Comparison of ENCODE assay signal across 8 cellular contexts in the genomic region with DNA sequence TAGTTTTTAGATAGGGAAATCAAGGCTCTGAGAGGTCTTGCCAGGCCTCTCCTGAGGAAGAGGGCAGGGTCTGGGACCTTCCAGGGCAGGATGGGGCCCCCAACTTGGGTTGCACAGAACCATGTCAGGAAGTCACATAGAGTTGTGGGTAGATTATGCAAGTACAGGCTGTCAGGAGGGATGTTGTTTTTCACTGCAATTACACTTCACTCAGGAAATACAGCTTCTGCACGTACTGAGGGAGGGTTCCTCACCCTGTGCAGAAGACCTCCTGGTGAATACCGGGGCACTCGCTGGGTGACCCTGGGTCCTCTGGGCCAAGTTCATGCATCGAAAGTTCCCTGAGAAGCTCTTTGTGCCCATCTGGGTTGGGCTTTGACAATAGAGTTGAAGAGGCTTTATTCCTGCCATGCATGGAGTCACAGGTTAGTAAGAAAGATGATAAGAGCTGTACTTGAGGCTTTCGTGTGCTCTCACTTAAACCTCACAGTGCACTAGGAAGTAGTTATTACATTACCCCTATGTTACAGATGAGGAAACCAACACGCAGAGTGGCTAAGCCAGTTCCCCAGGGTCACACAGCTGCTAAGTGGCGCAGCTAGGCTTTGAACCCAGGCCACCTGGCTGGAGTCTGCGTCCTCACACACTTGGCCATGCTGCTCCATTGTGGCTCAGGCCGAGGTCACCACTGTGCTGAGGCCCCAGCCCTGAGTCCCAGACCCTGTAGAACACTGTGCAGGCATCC. TPM values are rescaled to one million over a fixed set of nuclear protein-coding genes. Genes with fewer than 3 reads are reported as not detected.
DNase-seq lines count a peak whose midpoint lies in the region; ATAC-seq and TF ChIP-seq lines count a peak whose summit lies in the region.

No MANE protein-coding gene starts in this region.

- peaks cover 94% of the 10 kb centered on the region for H3K4me1 Mint-ChIP-seq in CD14-positive monocyte
- H3K4me1 Mint-ChIP-seq in activated T-helper 2 cell treated with anti-CD3 and anti-CD28 coated beads, Interferon-gamma antibody, Interleukin-2, Interleukin-4, amounts not matched to agents 10 μg/mL and 5 μg/mL and 100 μg/mL, durations not matched to agents 14 hours and 24 hours and 36 hours (ENCODE audit: low read depth): peaks cover 74% of the 10 kb centered on the region
- peaks cover 68% of the 10 kb centered on the region for H3K4me1 Mint-ChIP-seq in memory B cell

- intact Hi-C loops in CD14-positive monocyte (cut with micrococcal nuclease): no loop called here
- intact Hi-C loops in activated T-helper 2 cell treated with anti-CD3 and anti-CD28 coated beads, Interferon-gamma antibody, Interleukin-2, Interleukin-4, amounts not matched to agents 10 μg/mL and 5 μg/mL and 100 μg/mL, durations not matched to agents 14 hours and 24 hours and 36 hours (cut with micrococcal nuclease): no loop called here

- H3K36me3 Mint-ChIP-seq in CD14-positive monocyte (peaks cover 21 to 25% of the 10 kb centered on the region in 2 donors), memory B cell (peaks cover 2% of the 10 kb centered on the region)
- peaks cover 17% of the 10 kb centered on the region for H3K36me3 Mint-ChIP-seq in activated T-helper 2 cell treated with anti-CD3 and anti-CD28 coated beads, Interferon-gamma antibody, Interleukin-2, Interleukin-4, amounts not matched to agents 10 μg/mL and 5 μg/mL and 100 μg/mL, durations not matched to agents 14 hours and 24 hours and 36 hours (ENCODE audit: low read depth)

- no peak for ATAC-seq in memory B cell (ENCODE audit: low read depth)
- ATAC-seq in GM19395 (IDR thresholded peaks at IDR 0.05; ENCODE audit: unreplicated experiment): no peak

- DNase-seq in CD14-positive monocyte (ENCODE audit: low spot score): no peak
- peak; percentile 59 for DNase-seq in Jurkat, Clone E6-1 (ENCODE audit: low read depth, low spot score)
- no peak for DNase-seq in activated T-helper 2 cell treated with anti-CD3 and anti-CD28 coated beads, Interferon-gamma antibody, Interleukin-2, Interleukin-4, amounts not matched to agents 10 μg/mL and 5 μg/mL and 100 μg/mL, durations not matched to agents 14 hours and 24 hours and 36 hours (ENCODE audit: low spot score)
- no peak for DNase-seq in memory B cell (ENCODE audit: low spot score in 2 of 2)
- DNase-seq in activated gamma-delta T cell (lab: John Stamatoyannopoulos, UW): no peak
- DNase-seq in suprapubic skin (ENCODE audit: low spot score in 2 of 2): no peak
- DNase-seq in NCI-H2029 treated with DMSO at 0.1 percent for 48 hours (lab: John Stamatoyannopoulos, UW): no peak

- peak overlapping the region; percentile 99 to 100 (median 100) for H3K27ac Mint-ChIP-seq in CD14-positive monocyte
- H3K27ac Mint-ChIP-seq in activated T-helper 2 cell treated with anti-CD3 and anti-CD28 coated beads, Interferon-gamma antibody, Interleukin-2, Interleukin-4, amounts not matched to agents 10 μg/mL and 5 μg/mL and 100 μg/mL, durations not matched to agents 14 hours and 24 hours and 36 hours: peak overlapping the region; percentile 96
- peak overlapping the region; percentile 85 for H3K27ac Mint-ChIP-seq in memory B cell

- H3K27me3 ChIP-seq in suprapubic skin: no peaks in the 10 kb centered on the region

- peaks cover 26% of the 10 kb centered on the region for H3K4me1 ChIP-seq in suprapubic skin

- TF ChIP-seq CTCF in CD14-positive monocyte (IDR thresholded peaks at IDR 0.05): no peak
- no peak for TF ChIP-seq CTCF in suprapubic skin (IDR thresholded peaks at IDR 0.05)

- H3K4me3 ChIP-seq in Jurkat, Clone E6-1 (ENCODE audit: low read length): no peak overlapping the region
- no peak overlapping the region for H3K4me3 ChIP-seq in suprapubic skin

- no peak overlapping the region for H3K27ac ChIP-seq in suprapubic skin

- TF ChIP-seq EP300 in suprapubic skin (IDR thresholded peaks at IDR 0.05): no peak

- peaks cover 3 to 17% (median 12%) of the 10 kb centered on the region in 7 donors for H3K9me3 Mint-ChIP-seq in CD14-positive monocyte
- H3K9me3 Mint-ChIP-seq in activated T-helper 2 cell treated with anti-CD3 and anti-CD28 coated beads, Interferon-gamma antibody, Interleukin-2, Interleukin-4, amounts not matched to agents 10 μg/mL and 5 μg/mL and 100 μg/mL, durations not matched to agents 14 hours and 24 hours and 36 hours: peaks cover 10% of the 10 kb centered on the region
- peaks cover 2% of the 10 kb centered on the region for H3K9me3 Mint-ChIP-seq in memory B cell

- no peaks in the 10 kb centered on the region for H3K36me3 ChIP-seq in suprapubic skin

- no peak for TF ChIP-seq POLR2A in suprapubic skin (IDR thresholded peaks at IDR 0.05)

- H3K27me3 Mint-ChIP-seq in CD14-positive monocyte (ENCODE audit: low read depth in 3 of 3) (peaks cover 0 to 2% (median 2%) of the 10 kb centered on the region in 3 donors), memory B cell (no peaks in the 10 kb centered on the region)
- H3K27me3 Mint-ChIP-seq in activated T-helper 2 cell treated with anti-CD3 and anti-CD28 coated beads, Interferon-gamma antibody, Interleukin-2, Interleukin-4, amounts not matched to agents 10 μg/mL and 5 μg/mL and 100 μg/mL, durations not matched to agents 14 hours and 24 hours and 36 hours (ENCODE audit: low read depth): no peaks in the 10 kb centered on the region

- H3K9me3 ChIP-seq in suprapubic skin: peaks cover 4% of the 10 kb centered on the region

- H3K4me3 Mint-ChIP-seq in CD14-positive monocyte: peak overlapping the region; percentile 68 to 84
- peak overlapping the region; percentile 53 for H3K4me3 Mint-ChIP-seq in activated T-helper 2 cell treated with anti-CD3 and anti-CD28 coated beads, Interferon-gamma antibody, Interleukin-2, Interleukin-4, amounts not matched to agents 10 μg/mL and 5 μg/mL and 100 μg/mL, durations not matched to agents 14 hours and 24 hours and 36 hours (ENCODE audit: low read depth)
- H3K4me3 Mint-ChIP-seq in memory B cell: peak overlapping the region; percentile 49

- 74% methylated on average over 8 of the region's 9 CpGs for WGBS in suprapubic skin

RNA-seq across cellular contexts. Expression of a gene that starts 16.2 kb away (rescaled TPM):
- polyA plus RNA-seq in CD14-positive monocyte: 100 to 1,000 TPM; 436 to 761 TPM
- not detected for polyA plus RNA-seq in Jurkat, Clone E6-1 (2012; ENCODE audit: insufficient read depth, insufficient read length)
- total RNA-seq in activated T-helper 2 cell treated with anti-CD3 and anti-CD28 coated beads, Interferon-gamma antibody, Interleukin-2, Interleukin-4, amounts not matched to agents 10 μg/mL and 5 μg/mL and 100 μg/mL, durations not matched to agents 14 hours and 24 hours and 36 hours: 150 and 153 TPM in 2 replicates
- total RNA-seq in suprapubic skin: 10 to 100 TPM in 2 of 4 donors, 1 to 10 TPM in 2; 6.3 to 35.2 (median 11.9) TPM
